In genomic region chr1:1437904-1438376, GRCh38 we compare ENCODE assay signal across 12 cellular contexts. TPM values are rescaled to one million over a fixed set of nuclear protein-coding genes. Genes with fewer than 3 reads are reported as not detected.
DNase-seq lines count a peak whose midpoint lies in the region; ATAC-seq, FAIRE-seq and TF ChIP-seq lines count a peak whose summit lies in the region.
"Had no signal": no experiment of that assay in that cellular context is flagged by ENCODE, and none has a peak within 500 bp of the region (broad histone marks: within the 10 kb centered on the region; RNA-seq: fewer than 3 reads in every experiment).

No MANE protein-coding gene starts in this region.

- intact Hi-C loops in colonic mucosa (cut with DNase I): no loop called here

- H3K27ac ChIP-seq in colonic mucosa: peak overlapping the region; percentile 25
- H3K27ac ChIP-seq in small intestine (ENCODE audit: low read depth in 1 of 2, low read length in 1 of 2): no peak overlapping the region

- H3K4me3 ChIP-seq in colonic mucosa: no peak overlapping the region
- H3K4me3 ChIP-seq in small intestine (ENCODE audit: low read depth in 1 of 2, low read length in 2 of 2): no peak overlapping the region

- H3K9me3 ChIP-seq in colonic mucosa: no peaks in the 10 kb centered on the region
- H3K9me3 ChIP-seq in small intestine (ENCODE audit: control insufficient read depth, low read depth): no peaks in the 10 kb centered on the region

- H3K4me1 ChIP-seq in colonic mucosa: peaks cover 34% of the 10 kb centered on the region
- peaks cover 0 to 2% of the 10 kb centered on the region in 2 donors for H3K4me1 ChIP-seq in small intestine (ENCODE audit: control insufficient read depth in 2 of 2, insufficient read depth in 1 of 2, low read depth in 1 of 2, low read length in 1 of 2)

- WGBS in small intestine, 3 donors: 20 to 57% (median 25%) methylated on average over 11 of the region's 11 CpGs

- H3K9ac ChIP-seq in colonic mucosa (ENCODE audit: low read depth in 2 of 2, low read length in 2 of 2): peak overlapping the region in 1 of 2 donors; percentile 55

- no peak for TF ChIP-seq CTCF in colonic mucosa (IDR thresholded peaks at IDR 0.05)

- H3K36me3 ChIP-seq in colonic mucosa (no peaks in the 10 kb centered on the region), small intestine (ENCODE audit: control insufficient read depth in 2 of 2, insufficient read depth in 2 of 2, low read length in 2 of 2) (no peaks in the 10 kb centered on the region)

- ATAC-seq in HG03175 (IDR thresholded peaks at IDR 0.05; ENCODE audit: unreplicated experiment): peak; percentile 70
- no peak for ATAC-seq in GM21723 (IDR thresholded peaks at IDR 0.05; ENCODE audit: unreplicated experiment)

- no peak for TF ChIP-seq POLR2A in GM12892 (IDR thresholded peaks at IDR 0.05; ENCODE audit: low read depth, low read length)

- peaks cover 4% of the 10 kb centered on the region for H3K27me3 ChIP-seq in colonic mucosa
- no peaks in the 10 kb centered on the region for H3K27me3 ChIP-seq in small intestine (ENCODE audit: control insufficient read depth in 2 of 2, insufficient read depth in 2 of 2, low read length in 2 of 2)

- FAIRE-seq in GM12892 (lab: Jason Lieb, UNC) (no peak), small intestine (lab: Jason Lieb, UNC) (no peak)

- peak; percentile 41 for DNase-seq in GM12892 (ENCODE audit: insufficient read length)
- DNase-seq in colonic mucosa: peak; percentile 78
- DNase-seq in small intestine: peak; percentile 52
- no peak for DNase-seq in NCI-H1092 (lab: John Stamatoyannopoulos, UW)
- no peak for DNase-seq in DMS153 (lab: John Stamatoyannopoulos, UW)
- no peak for DNase-seq in activated gamma-delta T cell treated with Interleukin-2 at 50 U/mL for 16 hours
- DNase-seq: activated T-cell treated with anti-CD3 and anti-CD28 coated beads, Interleukin-2, amount 50 U/mL, for 24 hours; NCI-H1417 treated with DMSO at 0.1 percent for 48 hours; retina had no signal

RNA-seq across cellular contexts. Expression of gene VWA1, which starts 2.5 kb away (rescaled TPM):
- polyA plus RNA-seq in GM12892 (2012; ENCODE audit: missing spikeins): 0.47 TPM
- 10 to 100 TPM; 43.5 to 74.0 TPM for total RNA-seq in colonic mucosa
- 10 to 100 TPM in 1 of 3 donors, 1 to 10 TPM in 1, under 1 TPM in 1; 0.67 to 12.7 (median 1.1) TPM for polyA plus RNA-seq in small intestine

RNA-seq across cellular contexts. Expression of gene ATAD3C, which starts 11.5 kb away (rescaled TPM):
- polyA plus RNA-seq in GM12892 (2012; ENCODE audit: missing spikeins): 1.7 TPM
- total RNA-seq in colonic mucosa: under 1 TPM; 0.16 to 0.64 TPM
- polyA plus RNA-seq in small intestine: under 1 TPM in 2 of 3 donors, not detected in 1; 0.27 to 0.66 TPM

RNA-seq across cellular contexts. Expression of gene ANKRD65, which starts 16.9 kb away (rescaled TPM):
- 0.47 TPM for polyA plus RNA-seq in GM12892 (2012; ENCODE audit: missing spikeins)
- 1 to 10 TPM in 1 of 2 donors, under 1 TPM in 1; 0.57 to 2.0 TPM for total RNA-seq in colonic mucosa
- 1 to 10 TPM; 1.1 to 1.7 (median 1.4) TPM for polyA plus RNA-seq in small intestine
- total RNA-seq: SK-MEL-5 had no signal

RNA-seq across cellular contexts. Expression of gene MRPL20, which starts 30.8 kb away (rescaled TPM):
- polyA plus RNA-seq in GM12892 (2012; ENCODE audit: missing spikeins): 172 TPM
- 100 to 1,000 TPM in 1 of 2 donors, 10 to 100 TPM in 1; 88.1 to 143 TPM for total RNA-seq in colonic mucosa
- 100 to 1,000 TPM; 162 to 221 (median 172) TPM for polyA plus RNA-seq in small intestine

RNA-seq across cellular contexts. Expression of gene ATAD3B, which starts 33.6 kb away (rescaled TPM):
- polyA plus RNA-seq in GM12892 (2012; ENCODE audit: missing spikeins): 6.8 TPM
- total RNA-seq in colonic mucosa: 10 to 100 TPM; 16.6 to 62.9 TPM
- 10 to 100 TPM; 17.4 to 34.5 (median 21.3) TPM for polyA plus RNA-seq in small intestine

Comparison
In these comparisons a context has a peak if more than half of its experiments do, and no peak if none do; other contexts are left out.
1. DNase-seq: peak in GM12892 (single experiment), colonic mucosa (single experiment) and small intestine (single experiment); none in NCI-H1092 (single experiment), DMS153 (single experiment) and activated gamma-delta T cell treated with Interleukin-2 at 50 U/mL for 16 hours (single experiment).